1 cellular context compared by ENCODE assay signal in the genomic region with DNA sequence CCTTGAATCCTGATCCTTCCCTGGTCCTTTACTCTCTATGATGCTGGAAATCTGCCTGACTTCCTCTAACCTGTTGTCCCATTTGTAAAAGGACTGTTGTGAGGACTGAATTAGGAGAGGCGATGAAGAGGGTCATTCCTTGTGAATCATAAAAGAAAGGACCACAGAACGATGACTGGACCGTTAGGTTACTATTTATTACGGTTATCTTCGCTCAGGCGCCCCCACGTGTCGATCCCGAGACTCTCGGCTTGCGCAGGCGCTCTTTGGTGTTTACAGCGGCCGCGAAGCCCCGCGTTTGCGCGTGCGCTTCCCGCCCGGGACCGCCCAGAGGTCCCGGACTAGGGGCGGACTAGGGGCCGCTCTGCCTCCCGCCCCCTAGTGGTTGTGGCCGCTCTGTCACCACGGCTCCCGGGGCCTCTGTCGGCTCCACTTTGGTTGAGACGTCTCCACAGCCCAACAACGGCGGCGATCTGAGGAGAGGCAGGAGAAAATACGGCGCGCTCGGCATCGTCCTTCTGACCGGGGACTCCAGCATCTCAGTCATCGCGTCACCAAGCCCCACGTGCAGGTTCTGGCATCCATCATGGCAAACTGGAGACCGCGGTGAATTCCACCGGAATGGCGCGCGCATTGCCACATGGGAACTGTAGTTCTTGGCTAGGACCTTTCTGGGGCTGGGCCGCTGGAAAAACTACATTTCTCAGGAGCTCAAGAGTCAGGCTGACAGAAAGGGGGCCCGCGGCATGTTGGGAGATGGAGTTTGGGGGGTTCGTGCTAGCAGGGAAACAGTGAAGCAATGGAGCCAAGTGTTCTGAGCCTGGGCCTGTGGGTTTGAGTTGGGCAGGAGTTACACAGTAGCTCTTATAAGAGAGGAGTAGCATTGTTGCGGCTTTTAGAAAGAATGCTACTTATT.
TF ChIP-seq lines count a peak whose summit lies in the region.

A gene with protein sequence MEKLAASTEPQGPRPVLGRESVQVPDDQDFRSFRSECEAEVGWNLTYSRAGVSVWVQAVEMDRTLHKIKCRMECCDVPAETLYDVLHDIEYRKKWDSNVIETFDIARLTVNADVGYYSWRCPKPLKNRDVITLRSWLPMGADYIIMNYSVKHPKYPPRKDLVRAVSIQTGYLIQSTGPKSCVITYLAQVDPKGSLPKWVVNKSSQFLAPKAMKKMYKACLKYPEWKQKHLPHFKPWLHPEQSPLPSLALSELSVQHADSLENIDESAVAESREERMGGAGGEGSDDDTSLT (minus strand): TSS at position 596 of the 916 bp plus-strand sequence. CDS start 12,866 bp downstream, outside the sequence.

TF ChIP-seq in GM12878, 131 proteins besides CTCF, POLR2A, EP300 and RAD21 (continued from another document):
- TF ChIP-seq, protein P1, sequence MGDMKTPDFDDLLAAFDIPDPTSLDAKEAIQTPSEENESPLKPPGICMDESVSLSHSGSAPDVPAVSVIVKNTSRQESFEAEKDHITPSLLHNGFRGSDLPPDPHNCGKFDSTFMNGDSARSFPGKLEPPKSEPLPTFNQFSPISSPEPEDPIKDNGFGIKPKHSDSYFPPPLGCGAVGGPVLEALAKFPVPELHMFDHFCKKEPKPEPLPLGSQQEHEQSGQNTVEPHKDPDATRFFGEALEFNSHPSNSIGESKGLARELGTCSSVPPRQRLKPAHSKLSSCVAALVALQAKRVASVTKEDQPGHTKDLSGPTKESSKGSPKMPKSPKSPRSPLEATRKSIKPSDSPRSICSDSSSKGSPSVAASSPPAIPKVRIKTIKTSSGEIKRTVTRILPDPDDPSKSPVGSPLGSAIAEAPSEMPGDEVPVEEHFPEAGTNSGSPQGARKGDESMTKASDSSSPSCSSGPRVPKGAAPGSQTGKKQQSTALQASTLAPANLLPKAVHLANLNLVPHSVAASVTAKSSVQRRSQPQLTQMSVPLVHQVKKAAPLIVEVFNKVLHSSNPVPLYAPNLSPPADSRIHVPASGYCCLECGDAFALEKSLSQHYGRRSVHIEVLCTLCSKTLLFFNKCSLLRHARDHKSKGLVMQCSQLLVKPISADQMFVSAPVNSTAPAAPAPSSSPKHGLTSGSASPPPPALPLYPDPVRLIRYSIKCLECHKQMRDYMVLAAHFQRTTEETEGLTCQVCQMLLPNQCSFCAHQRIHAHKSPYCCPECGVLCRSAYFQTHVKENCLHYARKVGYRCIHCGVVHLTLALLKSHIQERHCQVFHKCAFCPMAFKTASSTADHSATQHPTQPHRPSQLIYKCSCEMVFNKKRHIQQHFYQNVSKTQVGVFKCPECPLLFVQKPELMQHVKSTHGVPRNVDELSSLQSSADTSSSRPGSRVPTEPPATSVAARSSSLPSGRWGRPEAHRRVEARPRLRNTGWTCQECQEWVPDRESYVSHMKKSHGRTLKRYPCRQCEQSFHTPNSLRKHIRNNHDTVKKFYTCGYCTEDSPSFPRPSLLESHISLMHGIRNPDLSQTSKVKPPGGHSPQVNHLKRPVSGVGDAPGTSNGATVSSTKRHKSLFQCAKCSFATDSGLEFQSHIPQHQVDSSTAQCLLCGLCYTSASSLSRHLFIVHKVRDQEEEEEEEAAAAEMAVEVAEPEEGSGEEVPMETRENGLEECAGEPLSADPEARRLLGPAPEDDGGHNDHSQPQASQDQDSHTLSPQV (IDR thresholded peaks at IDR 0.05): no peak
- TF ChIP-seq SMC3 (IDR thresholded peaks at IDR 0.05; ENCODE audit: borderline replicate concordance, low read length): peak; percentile 74
- no peak for TF ChIP-seq SUZ12 (IDR thresholded peaks at IDR 0.05; ENCODE audit: unreplicated experiment)
- TF ChIP-seq BRCA1 (IDR thresholded peaks at IDR 0.05; ENCODE audit: low read depth, low read length): no peak
- TF ChIP-seq MEF2B (IDR thresholded peaks at IDR 0.05; ENCODE audit: partially characterized antibody, poor library complexity, severe bottlenecking): no peak
- no peak for TF ChIP-seq CHD1 (IDR thresholded peaks at IDR 0.05; ENCODE audit: low read depth, low read length)
- TF ChIP-seq, protein P2, sequence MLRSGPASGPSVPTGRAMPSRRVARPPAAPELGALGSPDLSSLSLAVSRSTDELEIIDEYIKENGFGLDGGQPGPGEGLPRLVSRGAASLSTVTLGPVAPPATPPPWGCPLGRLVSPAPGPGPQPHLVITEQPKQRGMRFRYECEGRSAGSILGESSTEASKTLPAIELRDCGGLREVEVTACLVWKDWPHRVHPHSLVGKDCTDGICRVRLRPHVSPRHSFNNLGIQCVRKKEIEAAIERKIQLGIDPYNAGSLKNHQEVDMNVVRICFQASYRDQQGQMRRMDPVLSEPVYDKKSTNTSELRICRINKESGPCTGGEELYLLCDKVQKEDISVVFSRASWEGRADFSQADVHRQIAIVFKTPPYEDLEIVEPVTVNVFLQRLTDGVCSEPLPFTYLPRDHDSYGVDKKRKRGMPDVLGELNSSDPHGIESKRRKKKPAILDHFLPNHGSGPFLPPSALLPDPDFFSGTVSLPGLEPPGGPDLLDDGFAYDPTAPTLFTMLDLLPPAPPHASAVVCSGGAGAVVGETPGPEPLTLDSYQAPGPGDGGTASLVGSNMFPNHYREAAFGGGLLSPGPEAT (IDR thresholded peaks at IDR 0.05; ENCODE audit: low read depth): peak; percentile 98
- TF ChIP-seq JUND (IDR thresholded peaks at IDR 0.05; ENCODE audit: low read depth, low read length): no peak
- peak; percentile 77 for TF ChIP-seq NR2F1 (conservative IDR thresholded peaks at IDR 0.05)
- TF ChIP-seq E2F8 (IDR thresholded peaks at IDR 0.05; ENCODE audit: low read depth, partially characterized antibody): no peak
- peak; percentile 93 for TF ChIP-seq SMARCA5 (IDR thresholded peaks at IDR 0.05)
- TF ChIP-seq SKIL (IDR thresholded peaks at IDR 0.05; ENCODE audit: low read depth, poor library complexity, severe bottlenecking): peak; percentile 57
- peak; percentile 53; the same call in 1 of the 2 replicates for TF ChIP-seq POLR2AphosphoS2 (IDR thresholded peaks at IDR 0.05; ENCODE audit: low read depth, low read length)
- TF ChIP-seq SRF (IDR thresholded peaks at IDR 0.05; ENCODE audit: low read depth in 2 of 2, low read length in 2 of 2): 0 out of 4 replicates have a peak, but pooled peaks of 1 of the 2 experiments have one; percentile 34
- no peak for TF ChIP-seq ZNF622 (IDR thresholded peaks at IDR 0.05)
- TF ChIP-seq CHD2 (IDR thresholded peaks at IDR 0.05; ENCODE audit: borderline replicate concordance, low read depth, low read length): peak; percentile 11; the same call in 1 of the 2 replicates
- TF ChIP-seq MAX (IDR thresholded peaks at IDR 0.05; ENCODE audit: low read depth, low read length): peak; percentile 87
- TF ChIP-seq, protein P3, sequence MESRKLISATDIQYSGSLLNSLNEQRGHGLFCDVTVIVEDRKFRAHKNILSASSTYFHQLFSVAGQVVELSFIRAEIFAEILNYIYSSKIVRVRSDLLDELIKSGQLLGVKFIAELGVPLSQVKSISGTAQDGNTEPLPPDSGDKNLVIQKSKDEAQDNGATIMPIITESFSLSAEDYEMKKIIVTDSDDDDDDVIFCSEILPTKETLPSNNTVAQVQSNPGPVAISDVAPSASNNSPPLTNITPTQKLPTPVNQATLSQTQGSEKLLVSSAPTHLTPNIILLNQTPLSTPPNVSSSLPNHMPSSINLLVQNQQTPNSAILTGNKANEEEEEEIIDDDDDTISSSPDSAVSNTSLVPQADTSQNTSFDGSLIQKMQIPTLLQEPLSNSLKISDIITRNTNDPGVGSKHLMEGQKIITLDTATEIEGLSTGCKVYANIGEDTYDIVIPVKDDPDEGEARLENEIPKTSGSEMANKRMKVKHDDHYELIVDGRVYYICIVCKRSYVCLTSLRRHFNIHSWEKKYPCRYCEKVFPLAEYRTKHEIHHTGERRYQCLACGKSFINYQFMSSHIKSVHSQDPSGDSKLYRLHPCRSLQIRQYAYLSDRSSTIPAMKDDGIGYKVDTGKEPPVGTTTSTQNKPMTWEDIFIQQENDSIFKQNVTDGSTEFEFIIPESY (IDR thresholded peaks at IDR 0.05): no peak
